In genomic region chr7:7972128-7972527, GRCh38 we compare ENCODE assay signal across 8 cellular contexts. TPM values are rescaled to one million over a fixed set of nuclear protein-coding genes. Genes with fewer than 3 reads are reported as not detected.
DNase-seq lines count a peak whose midpoint lies in the region; ATAC-seq, FAIRE-seq and TF ChIP-seq lines count a peak whose summit lies in the region.

No MANE protein-coding gene starts in this region.

- no peak for FAIRE-seq in H1 (lab: Jason Lieb, UNC)

- no peak overlapping the region for H2BK12ac ChIP-seq in H1 (ENCODE audit: low read depth, low read length)

- H4K5ac ChIP-seq in H1 (ENCODE audit: insufficient read length, low read depth, low read length) = no peak overlapping the region

- ATAC-seq in GM19395 (IDR thresholded peaks at IDR 0.05; ENCODE audit: unreplicated experiment) (no peak), HG02763 (IDR thresholded peaks at IDR 0.05; ENCODE audit: unreplicated experiment) (no peak)

- H2AK5ac ChIP-seq in H1 (ENCODE audit: low read depth, low read length) = no peak overlapping the region

- H3K27me3 ChIP-seq in H1 (replicated peaks in 1 of 4; ENCODE audit: control insufficient read depth in 3 of 4, extremely low read depth in 1 of 4, insufficient read depth in 3 of 4, low read length in 3 of 4) = peaks cover 0 to 1% (median 0%) of the 10 kb centered on the region in 4 experiments; a peak in 1 of 7 replicates

- H2BK5ac ChIP-seq in H1 (ENCODE audit: low read depth, low read length) = no peak overlapping the region

- intact Hi-C loops in lower leg skin (cut with DNase I; ENCODE audit: low total_unique reads) = no loop called here

- no peak overlapping the region for H3K18ac ChIP-seq in H1 (ENCODE audit: extremely low read depth, low read length)

- POLR2A ChIA-PET in H1 (lab: Charles Lee; ENCODE audit: partially characterized antibody) = no interaction called here

- no peak overlapping the region for H4K8ac ChIP-seq in H1 (ENCODE audit: extremely low read depth, insufficient read depth, low read length)

- H3K23ac ChIP-seq in H1 (ENCODE audit: insufficient read length) = no peak overlapping the region

- H3K14ac ChIP-seq in H1 (ENCODE audit: insufficient read length) = no peak overlapping the region

- no peak for TF ChIP-seq RAD21 in H1 (IDR thresholded peaks at IDR 0.05 in 1 of 2, conservative IDR thresholded peaks at IDR 0.05 in 1 of 2; ENCODE audit: low read depth in 2 of 2, low read length in 2 of 2)

- H3K4me1 ChIP-seq in H1 (replicated peaks in 1 of 4; ENCODE audit: control insufficient read depth in 3 of 4, insufficient read depth in 4 of 4, low read length in 3 of 4) = peaks cover 0 to 16% (median 9%) of the 10 kb centered on the region in 4 experiments; a peak in 5 of 7 replicates

- peaks cover 3% of the 10 kb centered on the region for H3K79me1 ChIP-seq in H1 (ENCODE audit: low read depth, low read length)

- no peaks in the 10 kb centered on the region for H3K36me3 ChIP-seq in H1 (ENCODE audit: control insufficient read depth in 2 of 4, insufficient read depth in 4 of 4, low read length in 3 of 4)

- no peak overlapping the region for H2BK120ac ChIP-seq in H1 (replicated peaks; ENCODE audit: low read depth, low read length)

- no peak overlapping the region for H3K27ac ChIP-seq in H1 (ENCODE audit: low read depth, low read length)

- TF ChIP-seq POLR2A in H1 (IDR thresholded peaks at IDR 0.05; ENCODE audit: control extremely low read depth in 1 of 2, low read depth in 2 of 2, low read length in 2 of 2) (no peak), lower leg skin (IDR thresholded peaks at IDR 0.05) (no peak)

- H3K23me2 ChIP-seq in H1 (ENCODE audit: low read depth, low read length) = peaks cover 10% of the 10 kb centered on the region

- H3K9ac ChIP-seq in H1 (replicated peaks in 1 of 4; ENCODE audit: extremely low read depth in 1 of 4, low read depth in 3 of 4, low read length in 3 of 4) = no peak overlapping the region

- CTCF ChIA-PET in H1 (lab: Charles Lee; ENCODE audit: partially characterized antibody) = interaction anchor here (0.5 kb wide), 1 partner anchor 296 kb away, joined by 4 read pairs; no protein-coding TSS in a partner anchor

- H3K4me2 ChIP-seq in H1 (ENCODE audit: insufficient read depth in 1 of 2, low read depth in 2 of 2, low read length in 2 of 2) = peak overlapping the region; percentile 58 to 83; a peak in 3 of 4 replicates

- no peak overlapping the region for H3K56ac ChIP-seq in H1 (replicated peaks; ENCODE audit: insufficient read length, low read depth, low read length)

- H4K20me1 ChIP-seq in H1 (replicated peaks in 1 of 2; ENCODE audit: control insufficient read depth in 1 of 2, insufficient read depth in 2 of 2, low read length in 2 of 2) = peaks cover 5 to 16% of the 10 kb centered on the region in 2 experiments

- WGBS in H1 (ENCODE audit: extremely low coverage in 1 of 2, insufficient coverage in 1 of 2, insufficient read length in 1 of 2, insufficient replicate concordance in 2 of 2, low coverage in 1 of 2, low lambda C conversion rate in 2 of 2, missing lambda C conversion rate in 1 of 2), 2 experiments = 66% methylated on average over 6 of the region's 6 CpGs; no CpG with 5 or more reads in 1 of the 2 experiments
- 71 to 75% methylated on average over 6 of the region's 6 CpGs for WGBS in lower leg skin, 2 donors

- no peak overlapping the region for H4K91ac ChIP-seq in H1 (replicated peaks; ENCODE audit: insufficient read length, low read length)

- DNase-seq in DMS153 treated with DMSO at 0.1 percent for 48 hours (lab: John Stamatoyannopoulos, UW; ENCODE audit: unreplicated experiment) (peak; percentile 34), DMS153 (lab: John Stamatoyannopoulos, UW) (no peak), NCI-H1694 treated with DMSO at 0.1 percent for 48 hours (lab: John Stamatoyannopoulos, UW) (peak; percentile 28), H1 (ENCODE audit: low read depth in 1 of 2, low spot score in 2 of 2) (no peak), skeletal muscle cell (ENCODE audit: low read depth) (no peak), lower leg skin (ENCODE audit: low spot score in 2 of 2) (no peak)

- H2BK20ac ChIP-seq in H1 (ENCODE audit: low read length) = no peak overlapping the region

- no peak for TF ChIP-seq EP300 in H1 (IDR thresholded peaks at IDR 0.05; ENCODE audit: borderline replicate concordance in 1 of 2, low read depth in 2 of 2, low read length in 2 of 2)

- TF ChIP-seq CTCF in H1 (IDR thresholded peaks at IDR 0.05; ENCODE audit: control extremely low read depth in 1 of 3, insufficient read depth in 1 of 3, low read depth in 1 of 3, low read length in 3 of 3) (no peak), lower leg skin (IDR thresholded peaks at IDR 0.05) (no peak)

- H2AFZ ChIP-seq in H1 (ENCODE audit: low read length) = no peak overlapping the region

- no peak overlapping the region for H2BK15ac ChIP-seq in H1 (ENCODE audit: low read length)

- no peaks in the 10 kb centered on the region for H3K9me3 ChIP-seq in H1 (ENCODE audit: insufficient read depth in 2 of 2, low read depth in 1 of 2, low read length in 1 of 2)

- H3K4ac ChIP-seq in H1 (replicated peaks; ENCODE audit: insufficient read length, low read depth, low read length) = peak overlapping the region; percentile 14

- H3K79me2 ChIP-seq in H1 (ENCODE audit: control insufficient read depth in 1 of 2, insufficient read depth in 2 of 2, low read length in 2 of 2) = peaks cover 4 to 72% of the 10 kb centered on the region in 2 experiments; a peak in 3 of 4 replicates

- peak overlapping the region in 1 of 4 experiments; percentile 80; a peak in 1 of 8 replicates for H3K4me3 ChIP-seq in H1 (ENCODE audit: extremely low read depth in 1 of 4, insufficient read depth in 2 of 4, low read depth in 3 of 4, low read length in 4 of 4)
- peak overlapping the region; percentile 2 for H3K4me3 ChIP-seq in skeletal muscle cell (ENCODE audit: low read depth, low read length)
- H3K4me3 ChIP-seq in lower leg skin (ENCODE audit: low read depth, poor library complexity, severe bottlenecking) = no peak overlapping the region

TF ChIP-seq in H1, 55 proteins besides CTCF, POLR2A, EP300 and RAD21:
- TF ChIP-seq MAFK (IDR thresholded peaks at IDR 0.05; ENCODE audit: low read depth, low read length) (no peak), KDM1A (IDR thresholded peaks at IDR 0.05; ENCODE audit: borderline replicate concordance, low read length) (no peak), FOSL1 (IDR thresholded peaks at IDR 0.05; ENCODE audit: insufficient read depth, low read depth, low read length) (no peak), BACH1 (IDR thresholded peaks at IDR 0.05; ENCODE audit: low read length) (no peak), EZH2 (IDR thresholded peaks at IDR 0.05; ENCODE audit: low read depth, low read length, severe bottlenecking) (no peak), ATF3 (IDR thresholded peaks at IDR 0.05; ENCODE audit: insufficient read depth, low read depth, low read length) (no peak), HDAC6 (IDR thresholded peaks at IDR 0.05; ENCODE audit: low read depth, low read length) (no peak), ATF2 (IDR thresholded peaks at IDR 0.05; ENCODE audit: low read length) (no peak), KDM5A (IDR thresholded peaks at IDR 0.05; ENCODE audit: low read length) (no peak), BRCA1 (IDR thresholded peaks at IDR 0.05; ENCODE audit: low read depth, low read length) (no peak), CEBPB (IDR thresholded peaks at IDR 0.05; ENCODE audit: low read depth, low read length) (no peak), TBP (IDR thresholded peaks at IDR 0.05; ENCODE audit: low read depth, low read length) (no peak), USF2 (IDR thresholded peaks at IDR 0.05; ENCODE audit: low read length) (no peak), RFX5 (IDR thresholded peaks at IDR 0.05; ENCODE audit: borderline replicate concordance, low read depth, low read length) (no peak), GTF2F1 (IDR thresholded peaks at IDR 0.05; ENCODE audit: borderline replicate concordance, low read depth, low read length) (no peak), CBX5 (IDR thresholded peaks at IDR 0.05; ENCODE audit: low read depth, low read length) (no peak), YY1 (IDR thresholded peaks at IDR 0.05; ENCODE audit: low read depth, low read length) (no peak), PHF8 (conservative IDR thresholded peaks at IDR 0.05; ENCODE audit: low read depth, low read length) (no peak)

RNA-seq across cellular contexts. Expression of gene GLCCI1, which starts 3.5 kb away (rescaled TPM):
- total RNA-seq in H1 (2021; fragmentation: NEBNext Ultra II Directional; extraction: Animal tissue kit (Norgen Biotek cat#: 25700)) = 27.7 and 29.1 TPM in 2 replicates
- 8.8 and 12.4 TPM in 2 replicates for polyA plus RNA-seq in H1 (2011; rRNA removed)
- polyA plus RNA-seq in H1 (2011; cell fraction: cytosol; rRNA removed) = 13.3 TPM
- 21.0 TPM for polyA plus RNA-seq in H1 (2011; cell fraction: nucleus; rRNA removed)
- 15.4 to 21.8 TPM (median 18.7 TPM) in 4 replicates for polyA plus RNA-seq in H1 (2012, experiment 1 of 2)
- 3.4 TPM for polyA plus RNA-seq in H1 (2012, experiment 2 of 2)
- polyA plus RNA-seq in H1 (2013, experiment 1 of 2) = 10.1 TPM
- polyA plus RNA-seq in H1 (2013, experiment 2 of 2) = 11.7 TPM
- polyA minus RNA-seq in H1 (2011; rRNA and poly(A)+ RNA removed) = 53.3 and 61.5 TPM in 2 replicates
- polyA minus RNA-seq in H1 (2011; cell fraction: cytosol; rRNA and poly(A)+ RNA removed) = 14.2 TPM
- 80.6 TPM for polyA minus RNA-seq in H1 (2011; cell fraction: nucleus; rRNA and poly(A)+ RNA removed)
- total RNA-seq in lower leg skin = 10 to 100 TPM; 17.5 to 27.1 (median 20.7) TPM

Comparison
In these comparisons a context has a peak if more than half of its experiments do, and no peak if none do; other contexts are left out.
1. DNase-seq: peak in DMS153 treated with DMSO at 0.1 percent for 48 hours (single experiment) and NCI-H1694 treated with DMSO at 0.1 percent for 48 hours (single experiment); none in DMS153 (single experiment), H1 (0 of 2), skeletal muscle cell (single experiment) and lower leg skin (0 of 2).